Comparison of ENCODE assay signal across 2 cellular contexts in the genomic region with DNA sequence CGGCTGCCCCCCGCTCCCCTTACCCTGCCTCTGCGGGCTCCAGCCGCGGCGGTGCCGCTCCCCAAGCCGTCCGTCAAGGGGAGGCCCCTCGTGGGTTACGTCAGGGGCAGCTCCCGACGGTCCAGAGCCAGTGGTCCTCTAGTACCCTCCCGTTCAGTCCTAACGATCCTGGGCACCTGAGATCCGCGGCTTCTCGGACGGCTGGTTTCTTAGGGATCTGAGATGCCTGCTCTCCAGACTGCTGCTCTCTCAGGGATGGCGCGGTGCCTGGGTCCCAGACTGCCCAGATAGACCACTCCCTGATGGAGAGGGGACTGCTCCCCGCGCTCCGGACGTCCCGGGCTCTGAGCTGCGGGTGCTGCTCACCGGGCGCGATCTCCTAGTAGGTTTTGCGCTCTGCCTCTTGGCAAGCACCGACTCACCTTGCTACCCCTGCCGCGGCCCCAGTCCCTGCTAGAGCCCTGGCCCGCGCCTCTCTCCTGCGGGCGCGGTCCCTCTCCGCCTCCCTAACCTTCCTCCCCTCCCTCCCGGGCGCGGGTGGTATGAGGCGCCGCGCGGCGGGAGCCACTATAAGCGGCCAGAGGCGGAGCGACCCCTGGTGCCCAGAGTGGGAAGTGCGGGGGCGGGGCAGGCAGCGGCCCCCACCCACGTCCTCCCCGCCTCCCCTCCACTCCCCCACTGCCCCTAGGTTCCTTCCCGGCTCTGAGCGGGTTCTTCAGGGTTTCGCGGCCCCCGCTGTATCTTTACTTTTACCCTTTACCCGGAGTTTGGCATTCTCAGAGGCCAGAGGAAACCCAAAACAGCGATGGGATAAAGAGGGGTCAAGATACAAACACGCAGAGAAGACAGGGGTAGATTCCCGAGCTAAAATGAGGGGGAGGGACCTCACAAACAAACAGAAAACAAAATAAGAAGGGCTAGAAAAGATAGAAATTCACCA.
A peak's percentile ranks its signal among the peaks of the same experiment; 100 is the strongest.
TF ChIP-seq lines count a peak whose summit lies in the region.

C1QL4 (minus strand) TSS at position 544 of the 940 bp plus-strand sequence. CDS start 711 bp downstream, outside the sequence.

TF ChIP-seq in A549, 52 proteins besides CTCF, POLR2A, EP300 and RAD21 (continued from another document):
- peak; percentile 87; the same call in 1 of the 2 replicates for TF ChIP-seq MAZ (IDR thresholded peaks at IDR 0.05; ENCODE audit: borderline replicate concordance, low read depth, low read length)
- TF ChIP-seq HEYL (CRISPR knock-in tag; IDR thresholded peaks at IDR 0.05): no peak

TF ChIP-seq in Ishikawa, 13 proteins besides CTCF, POLR2A, EP300 and RAD21 (continued from another document):
- TF ChIP-seq, protein P1, sequence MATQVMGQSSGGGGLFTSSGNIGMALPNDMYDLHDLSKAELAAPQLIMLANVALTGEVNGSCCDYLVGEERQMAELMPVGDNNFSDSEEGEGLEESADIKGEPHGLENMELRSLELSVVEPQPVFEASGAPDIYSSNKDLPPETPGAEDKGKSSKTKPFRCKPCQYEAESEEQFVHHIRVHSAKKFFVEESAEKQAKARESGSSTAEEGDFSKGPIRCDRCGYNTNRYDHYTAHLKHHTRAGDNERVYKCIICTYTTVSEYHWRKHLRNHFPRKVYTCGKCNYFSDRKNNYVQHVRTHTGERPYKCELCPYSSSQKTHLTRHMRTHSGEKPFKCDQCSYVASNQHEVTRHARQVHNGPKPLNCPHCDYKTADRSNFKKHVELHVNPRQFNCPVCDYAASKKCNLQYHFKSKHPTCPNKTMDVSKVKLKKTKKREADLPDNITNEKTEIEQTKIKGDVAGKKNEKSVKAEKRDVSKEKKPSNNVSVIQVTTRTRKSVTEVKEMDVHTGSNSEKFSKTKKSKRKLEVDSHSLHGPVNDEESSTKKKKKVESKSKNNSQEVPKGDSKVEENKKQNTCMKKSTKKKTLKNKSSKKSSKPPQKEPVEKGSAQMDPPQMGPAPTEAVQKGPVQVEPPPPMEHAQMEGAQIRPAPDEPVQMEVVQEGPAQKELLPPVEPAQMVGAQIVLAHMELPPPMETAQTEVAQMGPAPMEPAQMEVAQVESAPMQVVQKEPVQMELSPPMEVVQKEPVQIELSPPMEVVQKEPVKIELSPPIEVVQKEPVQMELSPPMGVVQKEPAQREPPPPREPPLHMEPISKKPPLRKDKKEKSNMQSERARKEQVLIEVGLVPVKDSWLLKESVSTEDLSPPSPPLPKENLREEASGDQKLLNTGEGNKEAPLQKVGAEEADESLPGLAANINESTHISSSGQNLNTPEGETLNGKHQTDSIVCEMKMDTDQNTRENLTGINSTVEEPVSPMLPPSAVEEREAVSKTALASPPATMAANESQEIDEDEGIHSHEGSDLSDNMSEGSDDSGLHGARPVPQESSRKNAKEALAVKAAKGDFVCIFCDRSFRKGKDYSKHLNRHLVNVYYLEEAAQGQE (IDR thresholded peaks at IDR 0.05; ENCODE audit: low read depth): no peak
- TF ChIP-seq YY1 (IDR thresholded peaks at IDR 0.05; ENCODE audit: low read depth) (0 out of 2 replicates have a peak, but pooled peaks have one; percentile 34), CEBPB (IDR thresholded peaks at IDR 0.05) (no peak), TCF12 (IDR thresholded peaks at IDR 0.05; ENCODE audit: low read depth) (peak; percentile 33; the same call in 1 of the 2 replicates), NFIC (IDR thresholded peaks at IDR 0.05) (peak; percentile 49; the same call in 1 of the 2 replicates), CREB1 (IDR thresholded peaks at IDR 0.05; ENCODE audit: low read depth) (no peak), FOXM1 (IDR thresholded peaks at IDR 0.05; ENCODE audit: borderline replicate concordance, low read depth) (no peak), USF1 (IDR thresholded peaks at IDR 0.05) (no peak), TEAD4 (IDR thresholded peaks at IDR 0.05) (peak; percentile 58)
